Comparison of ENCODE assay signal across 8 cellular contexts in genomic region chr6:2931970-2932748, GRCh38. TPM values are rescaled to one million over a fixed set of nuclear protein-coding genes. Genes with fewer than 3 reads are reported as not detected.
DNase-seq lines count a peak whose midpoint lies in the region; ATAC-seq lines count a peak whose summit lies in the region.

No MANE protein-coding gene starts in this region.

- H3K27me3 ChIP-seq in rectal smooth muscle tissue (ENCODE audit: control insufficient read depth, insufficient read depth, low read length): no peaks in the 10 kb centered on the region

- H3K36me3 Mint-ChIP-seq in activated naive CD8-positive, alpha-beta T cell treated with anti-CD3 and anti-CD28 coated beads, Interleukin-2, amount 50 U/mL, for 24 hours (ENCODE audit: low read depth): peaks cover 10% of the 10 kb centered on the region

- H3K27ac Mint-ChIP-seq in activated naive CD8-positive, alpha-beta T cell treated with anti-CD3 and anti-CD28 coated beads, Interleukin-2, amount 50 U/mL, for 24 hours: peak overlapping the region; percentile 15

- no peak overlapping the region for H3K9ac ChIP-seq in rectal smooth muscle tissue (ENCODE audit: low read length)

- ATAC-seq in HG02678 (IDR thresholded peaks at IDR 0.05; ENCODE audit: unreplicated experiment) (peak; percentile 80), left cardiac atrium (peak; percentile 94), GM18868 (IDR thresholded peaks at IDR 0.05; ENCODE audit: unreplicated experiment) (no peak)
- ATAC-seq in activated naive CD8-positive, alpha-beta T cell treated with anti-CD3 and anti-CD28 coated beads, Interleukin-2, amount 50 U/mL, for 24 hours: peak; percentile 88

- H3K4me3 ChIP-seq in rectal smooth muscle tissue (ENCODE audit: low read length): peak overlapping the region; percentile 57

- H3K36me3 ChIP-seq in rectal smooth muscle tissue (ENCODE audit: control insufficient read depth, insufficient read depth, low read length): no peaks in the 10 kb centered on the region

- H3K4me3 Mint-ChIP-seq in activated naive CD8-positive, alpha-beta T cell treated with anti-CD3 and anti-CD28 coated beads, Interleukin-2, amount 50 U/mL, for 24 hours: no peak overlapping the region

- H3K4me1 Mint-ChIP-seq in activated naive CD8-positive, alpha-beta T cell treated with anti-CD3 and anti-CD28 coated beads, Interleukin-2, amount 50 U/mL, for 24 hours: peaks cover 21% of the 10 kb centered on the region

- no peak overlapping the region for H3K27ac ChIP-seq in rectal smooth muscle tissue (ENCODE audit: low read depth, low read length)

- no peaks in the 10 kb centered on the region for H3K27me3 Mint-ChIP-seq in activated naive CD8-positive, alpha-beta T cell treated with anti-CD3 and anti-CD28 coated beads, Interleukin-2, amount 50 U/mL, for 24 hours

- peaks cover 9% of the 10 kb centered on the region for H3K9me3 Mint-ChIP-seq in activated naive CD8-positive, alpha-beta T cell treated with anti-CD3 and anti-CD28 coated beads, Interleukin-2, amount 50 U/mL, for 24 hours

- H3K4me1 ChIP-seq in rectal smooth muscle tissue (ENCODE audit: control insufficient read depth, insufficient read depth, low read length): peaks cover 2% of the 10 kb centered on the region

- intact Hi-C loops in left cardiac atrium (cut with DNase I): loop anchor here in 1 of 2 donors (1.0 to 10.0 kb wide), 3 partner anchors 53 to 139 kb away; no protein-coding TSS in a partner anchor

- DNase-seq in GM03348 (ENCODE audit: low spot score) (peak; percentile 88), NCI-H128 (lab: John Stamatoyannopoulos, UW; ENCODE audit: unreplicated experiment) (peak; percentile 82), SW480 (ENCODE audit: low spot score) (peak; percentile 74), left cardiac atrium (peak; percentile 80)
- peak; percentile 85 for DNase-seq in activated naive CD8-positive, alpha-beta T cell treated with anti-CD3 and anti-CD28 coated beads, Interleukin-2, amount 50 U/mL, for 24 hours

RNA-seq across cellular contexts. Expression of gene SERPINB9, which starts 29.1 kb away (rescaled TPM):
- total RNA-seq in left cardiac atrium: 10 to 100 TPM in 1 of 2 donors, 1 to 10 TPM in 1; 3.8 to 14.4 TPM

RNA-seq across cellular contexts. Expression of gene SERPINB6, which starts 39.2 kb away (rescaled TPM):
- 100 to 1,000 TPM; 218 to 225 TPM for total RNA-seq in left cardiac atrium
